In the genomic region with DNA sequence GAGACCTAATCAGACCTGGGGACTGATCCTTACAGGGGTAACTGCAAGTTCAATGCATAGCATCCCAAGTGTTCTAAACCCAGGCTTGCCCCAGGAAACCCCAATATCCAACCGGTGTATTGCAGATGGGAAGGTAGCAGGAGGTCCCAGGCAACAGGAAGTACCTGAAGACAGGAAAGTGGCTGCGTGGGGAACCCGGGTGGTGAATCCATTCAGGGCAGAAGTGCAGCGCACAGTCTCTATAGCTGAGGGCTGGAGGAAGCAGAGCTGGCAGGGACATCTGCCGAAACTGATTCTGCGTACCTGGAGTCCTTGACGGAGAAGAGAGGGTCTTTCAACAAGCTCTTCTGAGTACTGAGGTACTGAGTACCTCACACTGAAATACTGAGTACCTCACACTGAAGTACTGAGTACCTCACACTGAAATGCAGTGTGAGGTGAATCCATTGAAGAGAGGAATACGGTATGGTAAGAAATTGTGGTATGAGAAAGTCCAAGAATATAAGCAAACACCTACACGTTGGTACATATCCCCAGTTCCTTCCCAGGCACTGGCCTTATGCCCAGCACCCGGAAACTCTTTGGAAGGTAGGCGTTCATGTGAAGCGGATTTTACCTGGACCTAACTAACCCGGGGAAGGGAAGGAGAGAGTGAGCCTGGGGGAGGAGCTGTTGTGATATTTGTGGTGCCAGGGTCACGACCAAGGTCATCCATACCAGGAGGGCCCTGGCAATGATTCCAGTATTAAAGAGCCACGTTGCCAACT, we compare ENCODE assay signal across 16 cellular contexts. TPM values are rescaled to one million over a fixed set of nuclear protein-coding genes. Genes with fewer than 3 reads are reported as not detected.
A peak's percentile ranks its signal among the peaks of the same experiment; 100 is the strongest.
DNase-seq lines count a peak whose midpoint lies in the region; ATAC-seq, FAIRE-seq and TF ChIP-seq lines count a peak whose summit lies in the region.
"Had no signal": no experiment of that assay in that cellular context is flagged by ENCODE, and none has a peak within 500 bp of the region (broad histone marks: within the 10 kb centered on the region; RNA-seq: fewer than 3 reads in every experiment).

No MANE protein-coding gene starts in this region.

- H3K27me3 ChIP-seq in mammary epithelial cell (ENCODE audit: insufficient read depth, low read length) (no peaks in the 10 kb centered on the region), keratinocyte (ENCODE audit: control insufficient read depth, extremely low read depth, insufficient read depth, low read length) (peaks cover 4% of the 10 kb centered on the region), sigmoid colon (peaks cover 0 to 18% (median 2%) of the 10 kb centered on the region in 3 donors)
- H3K27me3 ChIP-seq: BLaER1 treated with 17β-estradiol and CSF1 and Interleukin-3, amounts not matched to agents 10 nM and 100 nM had no signal

- CTCF ChIA-PET in mammary epithelial cell (lab: Charles Lee; ENCODE audit: low non-redundant PET): interaction anchor here (0.7 kb wide), 1 partner anchor 186 kb away, joined by 4 read pairs; no protein-coding TSS in a partner anchor

- H3K27ac ChIP-seq in mammary epithelial cell (ENCODE audit: insufficient read depth, low read depth, low read length) (no peak overlapping the region), keratinocyte (ENCODE audit: control insufficient read depth, insufficient read depth, low read length) (no peak overlapping the region), sigmoid colon (no peak overlapping the region)
- H3K27ac ChIP-seq: BLaER1 treated with 17β-estradiol and CSF1 and Interleukin-3, amounts not matched to agents 10 nM and 100 nM had no signal

- no peaks in the 10 kb centered on the region for H3K36me3 Mint-ChIP-seq in activated T-cell treated with anti-CD3 and anti-CD28 coated beads, Interleukin-2, amount 50 U/mL, for 4 hours (ENCODE audit: insufficient read depth)
- H3K36me3 Mint-ChIP-seq: CD4-positive, CD25-positive, alpha-beta regulatory T cell had no signal

- 18% methylated on average over 15 of the region's 15 CpGs for WGBS in mammary epithelial cell (ENCODE audit: low coverage, missing lambda C conversion rate)
- WGBS in sigmoid colon, 2 donors: 84 to 85% methylated on average over 15 of the region's 15 CpGs

- H4K20me1 ChIP-seq in mammary epithelial cell (ENCODE audit: insufficient read depth, low read length) (no peaks in the 10 kb centered on the region), keratinocyte (ENCODE audit: control insufficient read depth, extremely low read depth, insufficient read depth, low read length) (no peaks in the 10 kb centered on the region)
- H4K20me1 ChIP-seq: BLaER1 treated with 17β-estradiol and CSF1 and Interleukin-3, amounts not matched to agents 10 nM and 100 nM had no signal

- dilution Hi-C loops in mammary epithelial cell (cut with HindIII; ENCODE audit: low sequenced_read_pairs) (loop anchor here (5.0 to 10.0 kb wide), 2 partner anchors 45 to 172 kb away; a partner anchor contains a TSS), keratinocyte (cut with MboI; ENCODE audit: extremely low pct_ligation_motif_present, low sequenced_read_pairs) (no loop called here)

- peaks cover 20% of the 10 kb centered on the region for H3K27me3 Mint-ChIP-seq in activated T-cell treated with anti-CD3 and anti-CD28 coated beads, Interleukin-2, amount 50 U/mL, for 4 hours (ENCODE audit: low read depth)

- H3K9me3 ChIP-seq in mammary epithelial cell (replicated peaks; ENCODE audit: insufficient read depth, low read length) (no peaks in the 10 kb centered on the region), keratinocyte (ENCODE audit: control insufficient read depth, low read depth, low read length) (no peaks in the 10 kb centered on the region), sigmoid colon (no peaks in the 10 kb centered on the region)
- H3K9me3 ChIP-seq: BLaER1 treated with 17β-estradiol and CSF1 and Interleukin-3, amounts not matched to agents 10 nM and 100 nM had no signal

- in situ Hi-C loops in mammary epithelial cell (cut with MboI; ENCODE audit: low sequenced_read_pairs in 2 of 2): no loop called here

- no peak for TF ChIP-seq POLR2A in sigmoid colon (IDR thresholded peaks at IDR 0.05)

- no peaks in the 10 kb centered on the region for H3K4me1 Mint-ChIP-seq in activated T-cell treated with anti-CD3 and anti-CD28 coated beads, Interleukin-2, amount 50 U/mL, for 4 hours (ENCODE audit: low read depth)
- H3K4me1 Mint-ChIP-seq: CD4-positive, CD25-positive, alpha-beta regulatory T cell had no signal

- TF ChIP-seq EP300 in sigmoid colon (IDR thresholded peaks at IDR 0.05): no peak

- H2AFZ ChIP-seq in mammary epithelial cell (ENCODE audit: low read depth, low read length) (peak overlapping the region; percentile 67), keratinocyte (ENCODE audit: control insufficient read depth, low read length) (no peak overlapping the region)

- H3K4me3 Mint-ChIP-seq in activated T-cell treated with anti-CD3 and anti-CD28 coated beads, Interleukin-2, amount 50 U/mL, for 4 hours: no peak overlapping the region
- H3K4me3 Mint-ChIP-seq: CD4-positive, CD25-positive, alpha-beta regulatory T cell; HFFc6 had no signal

- H3K4me1 ChIP-seq in mammary epithelial cell (ENCODE audit: insufficient read depth, low read length) (peaks cover 7% of the 10 kb centered on the region), keratinocyte (ENCODE audit: control insufficient read depth, extremely low read depth, insufficient read depth, low read length) (peaks cover 9% of the 10 kb centered on the region), sigmoid colon (no peaks in the 10 kb centered on the region)

- H3K9ac ChIP-seq in mammary epithelial cell (ENCODE audit: insufficient read depth, low read length): no peak overlapping the region
- H3K9ac ChIP-seq in keratinocyte (ENCODE audit: control insufficient read depth, extremely low read depth, insufficient read depth, low read length): no peak overlapping the region
- H3K9ac ChIP-seq: BLaER1 treated with 17β-estradiol and CSF1 and Interleukin-3, amounts not matched to agents 10 nM and 100 nM had no signal

- TF ChIP-seq CTCF in mammary epithelial cell (conservative IDR thresholded peaks at IDR 0.05 in 1 of 2, IDR thresholded peaks at IDR 0.05 in 1 of 2; ENCODE audit: extremely low read depth in 1 of 2, insufficient read depth in 1 of 2, low read depth in 1 of 2, low read length in 2 of 2): no peak
- no peak for TF ChIP-seq CTCF in keratinocyte (optimal IDR thresholded peaks at IDR 0.05 in 1 of 3, IDR thresholded peaks at IDR 0.05 in 1 of 3, conservative IDR thresholded peaks at IDR 0.05 in 1 of 3; ENCODE audit: extremely low read depth in 1 of 3, insufficient read depth in 2 of 3, low read length in 3 of 3)
- no peak for TF ChIP-seq CTCF in sigmoid colon (IDR thresholded peaks at IDR 0.05)

- peak overlapping the region; percentile 5 for H3K4me2 ChIP-seq in mammary epithelial cell (ENCODE audit: insufficient read depth, low read depth, low read length)
- H3K4me2 ChIP-seq in keratinocyte (ENCODE audit: control insufficient read depth, extremely low read depth, insufficient read depth, low read depth, low read length): peak overlapping the region; percentile 45
- H3K4me2 ChIP-seq: BLaER1 treated with 17β-estradiol and CSF1 and Interleukin-3, amounts not matched to agents 10 nM and 100 nM had no signal

- H3K9me3 Mint-ChIP-seq in activated T-cell treated with anti-CD3 and anti-CD28 coated beads, Interleukin-2, amount 50 U/mL, for 4 hours: no peaks in the 10 kb centered on the region
- H3K9me3 Mint-ChIP-seq: HFFc6 had no signal

- peak; percentile 25 for DNase-seq in activated effector memory CD4-positive, alpha-beta T cell treated with anti-CD3 and anti-CD28 coated beads, Interleukin-2, amount 50 U/mL, for 16 hours
- no peak for DNase-seq in activated effector memory CD4-positive, alpha-beta T cell treated with Interleukin-2 at 50 U/mL for 16 hours
- DNase-seq in mammary epithelial cell (peak; percentile 43), keratinocyte (ENCODE audit: low read depth, low spot score) (no peak), sigmoid colon (peak; percentile 45), mucosa of gallbladder (ENCODE audit: low spot score) (no peak)
- no peak for DNase-seq in activated T-cell treated with anti-CD3 and anti-CD28 coated beads, Interleukin-2, amount 50 U/mL, for 4 hours
- DNase-seq: 8988T; CD4-positive, CD25-positive, alpha-beta regulatory T cell; DMS53; HCEC 1CT; HFFc6 had no signal

- H3K9me1 ChIP-seq in keratinocyte (ENCODE audit: control insufficient read depth, extremely low read depth, insufficient read depth, low read length): no peaks in the 10 kb centered on the region

- intact Hi-C loops in mammary epithelial cell (cut with micrococcal nuclease): no loop called here
- intact Hi-C loops in sigmoid colon (cut with DNase I): no loop called here

- BruUV-seq in mammary epithelial cell (replicated peaks; lab: Mats Ljungman, UMichigan): no TSS peak

- FAIRE-seq in keratinocyte (lab: Jason Lieb, UNC): peak; percentile 81

- no peaks in the 10 kb centered on the region for H3K36me3 ChIP-seq in mammary epithelial cell (ENCODE audit: insufficient read depth, low read length)
- no peaks in the 10 kb centered on the region for H3K36me3 ChIP-seq in keratinocyte (ENCODE audit: control insufficient read depth in 2 of 2, extremely low read depth in 1 of 2, insufficient read depth in 2 of 2, low read length in 2 of 2)
- no peaks in the 10 kb centered on the region for H3K36me3 ChIP-seq in sigmoid colon
- H3K36me3 ChIP-seq: BLaER1 treated with 17β-estradiol and CSF1 and Interleukin-3, amounts not matched to agents 10 nM and 100 nM had no signal

- no peak overlapping the region for H3K4me3 ChIP-seq in mammary epithelial cell (replicated peaks in 1 of 3; ENCODE audit: insufficient read depth in 1 of 3, low read depth in 2 of 3, low read length in 3 of 3)
- H3K4me3 ChIP-seq in keratinocyte (ENCODE audit: control insufficient read depth in 2 of 3, extremely low read depth in 1 of 3, insufficient read depth in 2 of 3, low read depth in 1 of 3, low read length in 3 of 3): no peak overlapping the region
- H3K4me3 ChIP-seq in sigmoid colon: no peak overlapping the region
- H3K4me3 ChIP-seq: BLaER1 treated with 17β-estradiol and CSF1 and Interleukin-3, amounts not matched to agents 10 nM and 100 nM had no signal

- no peak for ATAC-seq in activated T-cell treated with anti-CD3 and anti-CD28 coated beads, Interleukin-2, amount 50 U/mL, for 4 hours
- no peak for ATAC-seq in HG02884 (IDR thresholded peaks at IDR 0.05; ENCODE audit: unreplicated experiment)

- no peaks in the 10 kb centered on the region for H3K79me2 ChIP-seq in mammary epithelial cell (ENCODE audit: insufficient read depth, low read length)
- no peaks in the 10 kb centered on the region for H3K79me2 ChIP-seq in keratinocyte (ENCODE audit: control insufficient read depth, insufficient read depth, low read length)

RNA-seq across cellular contexts. Expression of a gene that starts 20.1 kb away (rescaled TPM):
- 10 to 100 TPM in 1 of 2 donors, 1 to 10 TPM in 1; 6.5 to 11.5 TPM for total RNA-seq in mammary epithelial cell
- 4.5 TPM for polyA plus RNA-seq in mammary epithelial cell
- polyA minus RNA-seq in mammary epithelial cell: 12.9 TPM
- polyA plus RNA-seq in keratinocyte: 6.3 to 10.8 TPM (median 7.7 TPM) in 3 replicates
- 3.9 TPM for polyA plus RNA-seq in keratinocyte (2011; ENCODE audit: low read depth)
- polyA plus RNA-seq in keratinocyte (2011; cell fraction: cytosol; rRNA removed): 4.1 and 4.9 TPM in 2 replicates
- 14.6 and 22.7 TPM in 2 replicates for polyA plus RNA-seq in keratinocyte (2011; cell fraction: nucleus; rRNA removed)
- polyA plus RNA-seq in keratinocyte (2012; ENCODE audit: low replicate concordance): 5.3 and 15.1 TPM in 2 replicates
- 7.0 to 9.4 TPM (median 7.7 TPM) in 3 replicates for polyA minus RNA-seq in keratinocyte
- 7.7 TPM for polyA minus RNA-seq in keratinocyte (2011; cell fraction: cytosol; rRNA and poly(A)+ RNA removed)
- polyA minus RNA-seq in keratinocyte (2011; cell fraction: nucleus; rRNA and poly(A)+ RNA removed): 7.9 and 15.6 TPM in 2 replicates
- total RNA-seq in sigmoid colon: 1 to 10 TPM; 1.3 to 2.2 (median 1.5) TPM
- 1 to 10 TPM in 2 of 3 donors, under 1 TPM in 1; 0.92 to 1.3 (median 1.2) TPM for polyA plus RNA-seq in sigmoid colon
- not detected for total RNA-seq in activated T-cell treated with anti-CD3 and anti-CD28 coated beads, Interleukin-2, amount 50 U/mL, for 4 hours
- total RNA-seq in mucosa of gallbladder: 3.5 TPM
- total RNA-seq: CD4-positive, CD25-positive, alpha-beta regulatory T cell; HT-29 had no signal
- polyA plus RNA-seq: CD4-positive, CD25-positive, alpha-beta regulatory T cell had no signal

RNA-seq across cellular contexts. Expression of a gene that starts 43.9 kb away (rescaled TPM):
- 1 to 10 TPM in 1 of 2 donors, under 1 TPM in 1; 0.99 to 1.8 TPM for total RNA-seq in mammary epithelial cell
- 0.43 TPM for polyA plus RNA-seq in mammary epithelial cell
- polyA minus RNA-seq in mammary epithelial cell: not detected
- polyA plus RNA-seq in keratinocyte: 0.48 to 0.59 TPM (median 0.56 TPM) in 3 replicates
- polyA plus RNA-seq in keratinocyte (2011; ENCODE audit: low read depth): not detected
- 0.18 and 0.22 TPM in 2 replicates for polyA plus RNA-seq in keratinocyte (2011; cell fraction: cytosol; rRNA removed)
- 0.89 and 1.1 TPM in 2 replicates for polyA plus RNA-seq in keratinocyte (2011; cell fraction: nucleus; rRNA removed)
- polyA plus RNA-seq in keratinocyte (2012; ENCODE audit: low replicate concordance): 0.27 and 0.46 TPM in 2 replicates
- polyA minus RNA-seq in keratinocyte: 0.66 to 1.3 TPM (median 0.89 TPM) in 3 replicates
- not detected for polyA minus RNA-seq in keratinocyte (2011; cell fraction: cytosol; rRNA and poly(A)+ RNA removed)
- polyA minus RNA-seq in keratinocyte (2011; cell fraction: nucleus; rRNA and poly(A)+ RNA removed): 0.95 and 1.8 TPM in 2 replicates
- total RNA-seq in sigmoid colon: 1 to 10 TPM in 3 of 4 donors, under 1 TPM in 1; 0.95 to 1.7 (median 1.2) TPM
- under 1 TPM; 0.23 to 0.74 (median 0.60) TPM for polyA plus RNA-seq in sigmoid colon
- total RNA-seq in activated T-cell treated with anti-CD3 and anti-CD28 coated beads, Interleukin-2, amount 50 U/mL, for 4 hours: not detected
- total RNA-seq in mucosa of gallbladder: 0.69 TPM
- total RNA-seq: CD4-positive, CD25-positive, alpha-beta regulatory T cell; H4; HFFc6; HT-29 had no signal
- polyA plus RNA-seq: CD4-positive, CD25-positive, alpha-beta regulatory T cell had no signal

RNA-seq across cellular contexts. Expression of a gene that starts 45.8 kb away (rescaled TPM):
- total RNA-seq in mammary epithelial cell (not detected), sigmoid colon (not detected), mucosa of gallbladder (not detected)
- polyA plus RNA-seq in mammary epithelial cell (not detected), keratinocyte (not detected in 3 replicates), sigmoid colon (under 1 TPM in 1 of 3 donors, not detected in 2; 0.28 TPM)
- polyA minus RNA-seq in mammary epithelial cell (not detected), keratinocyte (not detected in 3 replicates)
- polyA plus RNA-seq in keratinocyte (2011; ENCODE audit: low read depth): not detected
- polyA plus RNA-seq in keratinocyte (2011; cell fraction: cytosol; rRNA removed): not detected in 2 replicates
- not detected in 2 replicates for polyA plus RNA-seq in keratinocyte (2011; cell fraction: nucleus; rRNA removed)
- not detected in 2 replicates for polyA plus RNA-seq in keratinocyte (2012; ENCODE audit: low replicate concordance)
- polyA minus RNA-seq in keratinocyte (2011; cell fraction: cytosol; rRNA and poly(A)+ RNA removed): not detected
- polyA minus RNA-seq in keratinocyte (2011; cell fraction: nucleus; rRNA and poly(A)+ RNA removed): not detected in 2 replicates
- not detected for total RNA-seq in activated T-cell treated with anti-CD3 and anti-CD28 coated beads, Interleukin-2, amount 50 U/mL, for 4 hours
- total RNA-seq: H4, HFFc6, HT-29 had no signal

RNA-seq across cellular contexts. Expression of a gene that starts 55.7 kb away (rescaled TPM):
- total RNA-seq in mammary epithelial cell (1 to 10 TPM in 1 of 2 donors, under 1 TPM in 1; 0.67 to 2.9 TPM), sigmoid colon (1 to 10 TPM in 1 of 4 donors, not detected in 3; 1.4 TPM), mucosa of gallbladder (180 TPM)
- polyA plus RNA-seq in mammary epithelial cell (5.6 TPM), keratinocyte (0.69 to 1.7 TPM (median 1.2 TPM) in 3 replicates), sigmoid colon (100 to 1,000 TPM in 2 of 3 donors, 10 to 100 TPM in 1; 68.5 to 134 (median 101) TPM)
- polyA minus RNA-seq in mammary epithelial cell (26.3 TPM), keratinocyte (0.72 to 3.1 TPM (median 1.5 TPM) in 3 replicates)
- polyA plus RNA-seq in keratinocyte (2011; ENCODE audit: low read depth): 2.9 TPM
- polyA plus RNA-seq in keratinocyte (2011; cell fraction: cytosol; rRNA removed): 0.48 and 1.7 TPM in 2 replicates
- 0.85 and 1.3 TPM in 2 replicates for polyA plus RNA-seq in keratinocyte (2011; cell fraction: nucleus; rRNA removed)
- 0.77 and 7.0 TPM in 2 replicates for polyA plus RNA-seq in keratinocyte (2012; ENCODE audit: low replicate concordance)
- polyA minus RNA-seq in keratinocyte (2011; cell fraction: cytosol; rRNA and poly(A)+ RNA removed): not detected
- 1.6 and 1.7 TPM in 2 replicates for polyA minus RNA-seq in keratinocyte (2011; cell fraction: nucleus; rRNA and poly(A)+ RNA removed)
- under 1 TPM in 1 of 3 donors, not detected in 2; 0.08 TPM for total RNA-seq in activated T-cell treated with anti-CD3 and anti-CD28 coated beads, Interleukin-2, amount 50 U/mL, for 4 hours
- total RNA-seq: CD4-positive, CD25-positive, alpha-beta regulatory T cell; H4; HFFc6 had no signal
- polyA plus RNA-seq: CD4-positive, CD25-positive, alpha-beta regulatory T cell had no signal

Comparison
In these comparisons a context has a peak if more than half of its experiments do, and no peak if none do; other contexts are left out.
1. DNase-seq: peak in activated effector memory CD4-positive, alpha-beta T cell treated with anti-CD3 and anti-CD28 coated beads, Interleukin-2, amount 50 U/mL, for 16 hours (single experiment), mammary epithelial cell (single experiment) and sigmoid colon (single experiment); none in activated effector memory CD4-positive, alpha-beta T cell treated with Interleukin-2 at 50 U/mL for 16 hours (single experiment), keratinocyte (single experiment), activated T-cell treated with anti-CD3 and anti-CD28 coated beads, Interleukin-2, amount 50 U/mL, for 4 hours (single experiment) and mucosa of gallbladder (single experiment).